ENCODE assay signal across 8 cellular contexts in the genomic region with DNA sequence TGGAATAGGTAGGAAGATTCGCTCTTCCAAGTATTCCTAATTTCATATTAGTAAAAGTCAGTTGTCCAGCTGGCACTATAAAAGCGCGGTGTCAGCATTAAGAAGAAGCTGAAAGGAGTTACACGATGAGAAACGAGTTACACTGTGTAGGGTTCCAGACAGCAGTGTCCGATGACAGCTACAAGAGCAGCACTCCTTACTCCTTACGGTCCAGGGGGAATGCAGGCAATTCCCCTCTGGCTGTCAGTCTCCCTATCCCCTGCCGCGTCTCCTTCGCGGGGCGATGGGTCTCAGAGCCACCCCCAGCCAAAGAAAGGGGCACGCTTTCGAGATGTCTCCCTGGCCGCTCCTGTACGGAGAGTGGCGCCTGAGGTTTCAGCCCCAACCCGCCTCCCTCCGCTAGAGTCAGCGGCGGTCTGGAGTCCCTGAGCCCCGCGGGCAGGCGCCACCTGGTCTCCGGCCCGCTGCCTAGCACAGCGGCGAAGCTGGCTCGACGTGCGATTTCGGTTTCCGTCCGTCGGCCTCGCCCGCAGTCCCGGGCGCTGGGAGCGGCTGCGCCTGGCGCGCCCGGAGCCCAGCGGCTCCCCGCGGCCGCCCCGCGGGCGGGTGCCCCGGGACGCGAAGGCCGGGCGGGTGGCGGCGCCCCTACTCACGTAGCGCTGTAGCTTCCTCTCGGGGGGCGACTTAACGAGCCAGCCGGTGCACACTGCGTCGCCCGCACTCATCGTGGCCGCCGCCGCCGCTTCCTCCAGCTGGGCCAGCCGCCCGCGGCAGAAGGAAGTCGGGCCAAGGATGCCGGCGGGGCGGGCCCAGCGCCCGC. TPM values are rescaled to one million over a fixed set of nuclear protein-coding genes. Genes with fewer than 3 reads are reported as not detected.
DNase-seq lines count a peak whose midpoint lies in the region; ATAC-seq, FAIRE-seq and TF ChIP-seq lines count a peak whose summit lies in the region.

A gene with protein sequence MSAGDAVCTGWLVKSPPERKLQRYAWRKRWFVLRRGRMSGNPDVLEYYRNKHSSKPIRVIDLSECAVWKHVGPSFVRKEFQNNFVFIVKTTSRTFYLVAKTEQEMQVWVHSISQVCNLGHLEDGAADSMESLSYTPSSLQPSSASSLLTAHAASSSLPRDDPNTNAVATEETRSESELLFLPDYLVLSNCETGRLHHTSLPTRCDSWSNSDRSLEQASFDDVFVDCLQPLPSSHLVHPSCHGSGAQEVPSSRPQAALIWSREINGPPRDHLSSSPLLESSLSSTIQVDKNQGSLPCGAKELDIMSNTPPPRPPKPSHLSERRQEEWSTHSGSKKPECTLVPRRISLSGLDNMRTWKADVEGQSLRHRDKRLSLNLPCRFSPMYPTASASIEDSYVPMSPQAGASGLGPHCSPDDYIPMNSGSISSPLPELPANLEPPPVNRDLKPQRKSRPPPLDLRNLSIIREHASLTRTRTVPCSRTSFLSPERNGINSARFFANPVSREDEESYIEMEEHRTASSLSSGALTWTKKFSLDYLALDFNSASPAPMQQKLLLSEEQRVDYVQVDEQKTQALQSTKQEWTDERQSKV (minus strand): TSS at position 777 of the 820 bp plus-strand sequence. CDS start 52 bp downstream, at position 725.

- TF ChIP-seq CTCF in GM12878 (IDR thresholded peaks at IDR 0.05 in 2 of 3, conservative IDR thresholded peaks at IDR 0.05 in 1 of 3; ENCODE audit: control insufficient read depth in 2 of 3, extremely low read depth in 1 of 3, insufficient read depth in 1 of 3, low read depth in 3 of 3, low read length in 3 of 3) (no peak), spleen (IDR thresholded peaks at IDR 0.05 in 8 of 11, conservative IDR thresholded peaks at IDR 0.05 in 3 of 11) (no peak)

- peak within 1 kb of the TSS; percentile 48 for H3K4me3 ChIP-seq in SJSA1
- H3K4me3 ChIP-seq in GM12878 = peak within 1 kb of the TSS; percentile 45; the same call in 1 of the 2 replicates
- H3K4me3 ChIP-seq in spleen = peak within 1 kb of the TSS; percentile 33 to 75 (median 48)

- no peak for FAIRE-seq in GM12878 (lab: Jason Lieb, UNC)

- CTCF ChIA-PET in GM12878 (lab: Yijun Ruan, JAX) = interaction anchor here (1.0 to 3.9 kb wide), 11 partner anchors 8 to 146 kb away, joined by 3 to 28 read pairs (median 4); a partner anchor contains a TSS

- no peaks in the 10 kb centered on the region; the same call in 1 of the 2 replicates for H3K27me3 ChIP-seq in SJSA1 (replicated peaks)
- H3K27me3 ChIP-seq in GM12878 (replicated peaks in 1 of 2; ENCODE audit: control insufficient read depth in 2 of 2, insufficient read depth in 2 of 2, low read length in 1 of 2) = no peaks in the 10 kb centered on the region
- H3K27me3 ChIP-seq in spleen (replicated peaks in 1 of 7) = peaks cover 0 to 4% (median 0%) of the 10 kb centered on the region in 7 donors

- H3K4me1 ChIP-seq in SJSA1 (replicated peaks) (0 out of 2 replicates have a peak, but pooled peaks cover 3% of the 10 kb centered on the region), GM12878 (ENCODE audit: control insufficient read depth, insufficient read depth, low read length) (no peaks in the 10 kb centered on the region), spleen (peaks cover 0 to 52% (median 31%) of the 10 kb centered on the region in 6 donors)

- 45% methylated on average over 54 of the region's 81 CpGs for WGBS in GM12878 (ENCODE audit: insufficient coverage, insufficient replicate concordance, low lambda C conversion rate, missing lambda C conversion rate)
- WGBS in spleen, 5 donors = 0 to 35% (median 1%) methylated on average over 9 to 81 of the region's 81 CpGs

- SMC1A ChIA-PET in GM12878 (lab: Charles Lee; ENCODE audit: uncharacterized antibody, unreplicated experiment) = interaction anchor here (0.9 to 1.3 kb wide), 4 partner anchors 11 to 90 kb away, joined by 3 read pairs; no protein-coding TSS in a partner anchor

- BruUV-seq in GM12878 (replicated peaks; lab: Mats Ljungman, UMichigan) = no TSS peak

- in situ Hi-C loops in GM12878 (cut with MboI) = no loop called here

- peak within 1 kb of the TSS; percentile 57 for H3K4me2 ChIP-seq in GM12878 (ENCODE audit: control insufficient read depth, insufficient read depth)

- no peaks in the 10 kb centered on the region for H3K36me3 ChIP-seq in SJSA1
- H3K36me3 ChIP-seq in GM12878 (ENCODE audit: control insufficient read depth in 2 of 2, insufficient read depth in 2 of 2, low read length in 1 of 2) = no peaks in the 10 kb centered on the region
- H3K36me3 ChIP-seq in spleen = no peaks in the 10 kb centered on the region

- no peaks in the 10 kb centered on the region for H3K79me2 ChIP-seq in GM12878 (ENCODE audit: control insufficient read depth, insufficient read depth, low read length)

- peak; percentile 41 for DNase-seq in NK-92 treated with Interleukin-12 subunit alpha and Interleukin-12 subunit beta, amount 100 ng/mL, for 24 hours (lab: John Stamatoyannopoulos, UW)
- DNase-seq in NK-92 (lab: John Stamatoyannopoulos, UW; ENCODE audit: unreplicated experiment) (no peak), SJSA1 (ENCODE audit: low read depth in 1 of 2, low spot score in 2 of 2) (peak; percentile 37 to 55), GM12878 (ENCODE audit: low read depth, low spot score) (no peak), iPS-NIHi7 (ENCODE audit: extremely low spot score) (peak; percentile 20), spleen (peak; percentile 92), midbrain (lab: John Stamatoyannopoulos, UW) (no peak)

- RAD21 ChIA-PET in GM12878 (lab: Charles Lee; ENCODE audit: unreplicated experiment) = interaction anchor here (0.8 to 2.8 kb wide), 4 partner anchors 31 to 78 kb away, joined by 3 to 10 read pairs (median 4); no protein-coding TSS in a partner anchor

- H3K9ac ChIP-seq in GM12878 (ENCODE audit: control insufficient read depth, insufficient read depth, low read length) = peak within 1 kb of the TSS; percentile 36; the same call in 1 of the 2 replicates

- H2AFZ ChIP-seq in GM12878 (ENCODE audit: control insufficient read depth, low read depth, low read length) = peak within 1 kb of the TSS; percentile 63

- intact Hi-C loops in GM12878 (cut with micrococcal nuclease; ENCODE audit: unreplicated experiment) = no loop called here
- intact Hi-C loops in spleen (cut with DNase I; ENCODE audit: low total_unique reads) = no loop called here

- TF ChIP-seq EP300 in GM12878 (IDR thresholded peaks at IDR 0.05; ENCODE audit: borderline replicate concordance in 1 of 2, control insufficient read depth in 1 of 2, low read depth in 2 of 2, low read length in 2 of 2) = no peak

- ATAC-seq in HG03103 (IDR thresholded peaks at IDR 0.05; ENCODE audit: low read depth, unreplicated experiment) (peak; percentile 49), GM12878 (peak; percentile 77)

- no peak for TF ChIP-seq RAD21 in GM12878 (IDR thresholded peaks at IDR 0.05; ENCODE audit: insufficient read depth, low read depth, low read length)

- POLR2A ChIA-PET in GM12878 (lab: Charles Lee) = no interaction called here

- no peak for TF ChIP-seq POLR2A in GM12878 (IDR thresholded peaks at IDR 0.05; ENCODE audit: low read depth, low read length)
- TF ChIP-seq POLR2A in spleen (IDR thresholded peaks at IDR 0.05) = peak in 1 of 3 donors; percentile 10

- H3K27ac ChIP-seq in SJSA1 = no peak within 1 kb of the TSS
- H3K27ac ChIP-seq in GM12878 (ENCODE audit: control insufficient read depth, insufficient read depth) = no peak within 1 kb of the TSS
- peak within 1 kb of the TSS; percentile 60 to 93 (median 89) for H3K27ac ChIP-seq in spleen

- H3K9me3 ChIP-seq in SJSA1 (replicated peaks) (no peaks in the 10 kb centered on the region), GM12878 (replicated peaks; ENCODE audit: control insufficient read depth, insufficient read depth, low read length) (no peaks in the 10 kb centered on the region), spleen (peaks cover 0 to 1% (median 0%) of the 10 kb centered on the region in 8 donors)

- H4K20me1 ChIP-seq in GM12878 (ENCODE audit: control insufficient read depth, insufficient read depth) = no peaks in the 10 kb centered on the region

TF ChIP-seq in GM12878, 131 proteins besides CTCF, POLR2A, EP300 and RAD21 (continues in another document):
- TF ChIP-seq MTA2 (IDR thresholded peaks at IDR 0.05; ENCODE audit: low read depth) (no peak), IKZF1 (conservative IDR thresholded peaks at IDR 0.05) (peak; percentile 88), BRCA1 (IDR thresholded peaks at IDR 0.05; ENCODE audit: low read depth, low read length) (no peak)

RNA-seq across cellular contexts. Expression of the gene that starts here (rescaled TPM):
- total RNA-seq in SJSA1 (2014; rRNA removed; shearing (Covaris generic)) = 0.95 and 0.97 TPM in 2 replicates
- 3.5 and 3.7 TPM in 2 replicates for total RNA-seq in GM12878 (2013; cell fraction: nucleolus; rRNA removed)
- total RNA-seq in GM12878 (2014; rRNA removed) (0.85 and 1.3 TPM in 2 replicates), GM12878 (2014; rRNA removed; fragmentation: Illumina TruSeq; extraction: Trizol) (0.88 and 0.89 TPM in 2 replicates), GM12878 (2021) (0.96 and 2.0 TPM in 2 replicates), spleen (10 to 100 TPM; 22.1 to 40.3 (median 36.1) TPM)
- 0.87 TPM for polyA plus RNA-seq in GM12878 (2011; ENCODE audit: low read depth)
- polyA plus RNA-seq in GM12878 (2011; rRNA removed) (0.14 and 0.23 TPM in 2 replicates), GM12878 (2014; fragmentation: Illumina TruSeq; extraction: Trizol) (0.93 and 1.0 TPM in 2 replicates), GM12878 (2014; fragmentation: Nextera tagmentation; extraction: Ambion mirVana) (under 1 TPM; 0.29 to 0.69 TPM), GM12878 (2014; rRNA removed) (0.66 and 1.4 TPM in 2 replicates), GM12878 (2016; fragmentation: Nextera tagmentation; extraction: Ambion mirVana) (under 1 TPM; 0.10 to 0.86 TPM), spleen (1 to 10 TPM; 7.4 to 8.4 (median 7.9) TPM)
- polyA plus RNA-seq in GM12878 (2011; cell fraction: cytosol; rRNA removed) = 0.07 and 0.10 TPM in 2 replicates
- polyA plus RNA-seq in GM12878 (2011; cell fraction: nucleus; rRNA removed) = 0.48 and 0.64 TPM in 2 replicates
- 0.87 and 1.5 TPM in 2 replicates for polyA plus RNA-seq in GM12878 (2012)
- 0.15 and 0.46 TPM in 2 replicates for polyA minus RNA-seq in GM12878 (2011; rRNA and poly(A)+ RNA removed)
- polyA minus RNA-seq in GM12878 (2011; cell fraction: cytosol; rRNA and poly(A)+ RNA removed) = not detected in 2 replicates
- 0.10 and 0.12 TPM in 2 replicates for polyA minus RNA-seq in GM12878 (2011; cell fraction: nucleus; rRNA and poly(A)+ RNA removed)

Comparison
In these comparisons a context has a peak if more than half of its experiments do, and no peak if none do; other contexts are left out.
1. RNA of the gene that starts here (total RNA-seq): 22.1 to 40.3 TPM in spleen; 0.95 to 0.97 TPM in SJSA1 and 0.85 to 3.7 TPM in GM12878; every median in the first group is over 4 times any median in the second.
2. DNase-seq: peak in NK-92 treated with Interleukin-12 subunit alpha and Interleukin-12 subunit beta, amount 100 ng/mL, for 24 hours (single experiment), iPS-NIHi7 (single experiment) and spleen (single experiment); none in NK-92 (single experiment), GM12878 (single experiment) and midbrain (single experiment).
3. Peak in DNase-seq and H3K4me3 ChIP-seq in SJSA1; RNA of the gene not detected or under 1 TPM.
4. H3K27ac ChIP-seq: peak in spleen (8 of 8); none in SJSA1 (single experiment) and GM12878 (single experiment).
5. Peak in every context shown above with its lines, with median percentiles within 50 percentile points of each other: H3K4me3 ChIP-seq.